ENCODE assay signal across 8 cellular contexts in genomic region chr2:119679526-119679837, GRCh38. TPM values are rescaled to one million over a fixed set of nuclear protein-coding genes. Genes with fewer than 3 reads are reported as not detected.
DNase-seq lines count a peak whose midpoint lies in the region; ATAC-seq lines count a peak whose summit lies in the region.

No MANE protein-coding gene starts in this region.

- no peak for ATAC-seq in activated CD8-positive, alpha-beta T cell treated with anti-CD3 and anti-CD28 coated beads, Interleukin-2, amount 10 ng/mL, durations not matched to agents 7 days and 5 days

- H3K27ac Mint-ChIP-seq in T-helper 2 cell treated with Interferon-gamma antibody and Interleukin-4, amounts not matched to agents 5 μg/mL and 100 μg/mL, for 36 hours: peak overlapping the region; percentile 87
- peak overlapping the region; percentile 74 for H3K27ac Mint-ChIP-seq in activated CD8-positive, alpha-beta T cell treated with anti-CD3 and anti-CD28 coated beads, Interleukin-2, amount 10 ng/mL, durations not matched to agents 7 days and 5 days
- peak overlapping the region; percentile 5 to 82 (median 70) for H3K27ac Mint-ChIP-seq in immature natural killer cell

- DNase-seq in T-helper 2 cell treated with Interferon-gamma antibody and Interleukin-4, amounts not matched to agents 5 μg/mL and 100 μg/mL, for 36 hours (ENCODE audit: low spot score): no peak
- no peak for DNase-seq in T-helper 2 cell
- no peak for DNase-seq in activated CD8-positive, alpha-beta T cell treated with anti-CD3 and anti-CD28 coated beads, Interleukin-2, amount 10 ng/mL, durations not matched to agents 7 days and 5 days
- DNase-seq in immature natural killer cell: no peak
- no peak for DNase-seq in substantia nigra (lab: John Stamatoyannopoulos, UW)
- no peak for DNase-seq in GM19238 (ENCODE audit: insufficient read length, low spot score)
- DNase-seq in activated effector memory CD4-positive, alpha-beta T cell treated with anti-CD3 and anti-CD28 coated beads, Interleukin-2, amount 50 U/mL, for 16 hours: no peak
- DNase-seq in stimulated activated naive CD4-positive, alpha-beta T cell treated with Interleukin-2 at 50 U/mL for 16 hours (lab: John Stamatoyannopoulos, UW): no peak

- no peaks in the 10 kb centered on the region for H3K9me3 Mint-ChIP-seq in T-helper 2 cell treated with Interferon-gamma antibody and Interleukin-4, amounts not matched to agents 5 μg/mL and 100 μg/mL, for 36 hours
- no peaks in the 10 kb centered on the region for H3K9me3 Mint-ChIP-seq in activated CD8-positive, alpha-beta T cell treated with anti-CD3 and anti-CD28 coated beads, Interleukin-2, amount 10 ng/mL, durations not matched to agents 7 days and 5 days (ENCODE audit: insufficient read depth)
- no peaks in the 10 kb centered on the region for H3K9me3 Mint-ChIP-seq in immature natural killer cell

- H3K27me3 Mint-ChIP-seq in T-helper 2 cell treated with Interferon-gamma antibody and Interleukin-4, amounts not matched to agents 5 μg/mL and 100 μg/mL, for 36 hours (ENCODE audit: low read depth): peaks cover 18% of the 10 kb centered on the region
- peaks cover 7% of the 10 kb centered on the region for H3K27me3 Mint-ChIP-seq in activated CD8-positive, alpha-beta T cell treated with anti-CD3 and anti-CD28 coated beads, Interleukin-2, amount 10 ng/mL, durations not matched to agents 7 days and 5 days (ENCODE audit: low read depth)
- peaks cover 0 to 5% (median 2%) of the 10 kb centered on the region in 3 donors for H3K27me3 Mint-ChIP-seq in immature natural killer cell (ENCODE audit: low read depth in 3 of 3)

- peak overlapping the region; percentile 49 for H3K27ac ChIP-seq in substantia nigra (ENCODE audit: low read depth, low read length, poor library complexity, severe bottlenecking)

- H3K36me3 Mint-ChIP-seq in T-helper 2 cell treated with Interferon-gamma antibody and Interleukin-4, amounts not matched to agents 5 μg/mL and 100 μg/mL, for 36 hours (ENCODE audit: low read depth): peaks cover 7% of the 10 kb centered on the region
- H3K36me3 Mint-ChIP-seq in activated CD8-positive, alpha-beta T cell treated with anti-CD3 and anti-CD28 coated beads, Interleukin-2, amount 10 ng/mL, durations not matched to agents 7 days and 5 days (ENCODE audit: low read depth): peaks cover 7% of the 10 kb centered on the region
- no peaks in the 10 kb centered on the region for H3K36me3 Mint-ChIP-seq in immature natural killer cell

- H3K4me3 Mint-ChIP-seq in T-helper 2 cell treated with Interferon-gamma antibody and Interleukin-4, amounts not matched to agents 5 μg/mL and 100 μg/mL, for 36 hours: peak overlapping the region; percentile 88
- H3K4me3 Mint-ChIP-seq in activated CD8-positive, alpha-beta T cell treated with anti-CD3 and anti-CD28 coated beads, Interleukin-2, amount 10 ng/mL, durations not matched to agents 7 days and 5 days: peak overlapping the region; percentile 81
- peak overlapping the region; percentile 83 to 97 (median 86) for H3K4me3 Mint-ChIP-seq in immature natural killer cell

- CTCF ChIA-PET in activated CD8-positive, alpha-beta T cell treated with anti-CD3 and anti-CD28 coated beads, Interleukin-2, amount 10 ng/mL, durations not matched to agents 7 days and 5 days (lab: Charles Lee): interaction anchor here (0.9 to 1.9 kb wide), 5 partner anchors 23 to 572 kb away, joined by 3 to 8 read pairs (median 3); no protein-coding TSS in a partner anchor

- H3K4me1 Mint-ChIP-seq in T-helper 2 cell treated with Interferon-gamma antibody and Interleukin-4, amounts not matched to agents 5 μg/mL and 100 μg/mL, for 36 hours (ENCODE audit: low read depth): peaks cover 20% of the 10 kb centered on the region
- peaks cover 24% of the 10 kb centered on the region for H3K4me1 Mint-ChIP-seq in activated CD8-positive, alpha-beta T cell treated with anti-CD3 and anti-CD28 coated beads, Interleukin-2, amount 10 ng/mL, durations not matched to agents 7 days and 5 days (ENCODE audit: low read depth)
- H3K4me1 Mint-ChIP-seq in immature natural killer cell: peaks cover 24 to 28% of the 10 kb centered on the region in 2 donors

- POLR2A ChIA-PET in activated CD8-positive, alpha-beta T cell treated with anti-CD3 and anti-CD28 coated beads, Interleukin-2, amount 10 ng/mL, durations not matched to agents 7 days and 5 days (lab: Charles Lee): interaction anchor here (1.7 kb wide), 1 partner anchor 497 kb away, joined by 8 read pairs; no protein-coding TSS in a partner anchor

RNA-seq across cellular contexts. Expression of gene TMEM177, which starts 0.5 kb away (rescaled TPM):
- total RNA-seq in activated CD8-positive, alpha-beta T cell treated with anti-CD3 and anti-CD28 coated beads, Interleukin-2, amount 10 ng/mL, durations not matched to agents 7 days and 5 days: 10 to 100 TPM in 1 of 2 experiments, 1 to 10 TPM in 1; 9.1 to 10.4 TPM
- 1 to 10 TPM; 2.8 to 7.3 (median 3.6) TPM for polyA plus RNA-seq in immature natural killer cell
